10 cellular contexts compared by ENCODE assay signal in genomic region chr17:41076788-41077187, GRCh38. TPM values are rescaled to one million over a fixed set of nuclear protein-coding genes. Genes with fewer than 3 reads are reported as not detected.
"Had no signal": no experiment of that assay in that cellular context is flagged by ENCODE, and none has a peak within 500 bp of the region (broad histone marks: within the 10 kb centered on the region; RNA-seq: fewer than 3 reads in every experiment).

No MANE protein-coding gene starts in this region.

- DNase-seq: H9, HCEC 1CT, HFFc6, KG1 had no signal

- H3K27ac ChIP-seq: HL-60 had no signal

- H3K4me3 ChIP-seq: GM23338 had no signal

- H2AFZ ChIP-seq: GM23338 had no signal

- ATAC-seq: GM23338 had no signal

- H3K4me2 ChIP-seq: GM23338 had no signal

- FAIRE-seq: H1, H54 had no signal

RNA-seq across cellular contexts. Expression of gene KRTAP4-7, which starts 7.2 kb away (rescaled TPM):
- total RNA-seq: GM23338, H1, H9, HFFc6, HT1080 had no signal
- polyA plus RNA-seq: GM23338, H1, IgD-negative memory B cell had no signal

RNA-seq across cellular contexts. Expression of gene KRTAP2-4, which starts 11.1 kb away (rescaled TPM):
- total RNA-seq: GM23338, H1, H9, HFFc6, HT1080 had no signal
- polyA plus RNA-seq: GM23338, H1, IgD-negative memory B cell had no signal

RNA-seq across cellular contexts. Expression of gene KRTAP2-3, which starts 16.9 kb away (rescaled TPM):
- total RNA-seq: GM23338, H1, H9 had no signal
- polyA plus RNA-seq: GM23338, H1, IgD-negative memory B cell had no signal

RNA-seq across cellular contexts. Expression of gene KRTAP4-8, which starts 21.2 kb away (rescaled TPM):
- total RNA-seq: GM23338, H1, H9, HFFc6, HT1080 had no signal
- polyA plus RNA-seq: GM23338, H1, IgD-negative memory B cell had no signal

RNA-seq across cellular contexts. Expression of gene KRTAP2-2, which starts 21.8 kb away (rescaled TPM):
- total RNA-seq: GM23338, H1, H9, HT1080 had no signal
- polyA plus RNA-seq: GM23338, H1, IgD-negative memory B cell had no signal
